1 cellular context compared by ENCODE assay signal in the genomic region with DNA sequence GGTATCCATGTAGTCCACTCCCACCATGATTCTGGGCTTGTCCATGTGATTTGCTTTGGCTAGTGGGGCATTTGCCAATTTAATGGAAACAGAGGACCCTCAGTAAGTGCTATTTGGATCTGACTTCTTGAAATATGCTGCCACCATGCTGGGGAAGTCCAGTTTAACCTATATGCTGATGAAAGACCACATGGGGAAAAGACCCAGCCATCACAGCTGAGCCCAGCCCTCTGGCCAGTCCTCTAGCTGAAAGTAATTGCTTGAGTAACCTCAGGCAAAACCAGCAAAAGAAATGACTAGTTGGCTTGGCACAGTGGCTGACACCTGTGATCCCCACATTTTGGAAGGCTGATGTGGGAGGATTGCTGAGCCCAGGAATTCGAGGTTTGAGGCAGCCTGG.
TF ChIP-seq lines count a peak whose summit lies in the region.

No MANE protein-coding gene starts in this region.

TF ChIP-seq in GM12878, 131 proteins besides CTCF, POLR2A, EP300 and RAD21:
- TF ChIP-seq, protein P1, sequence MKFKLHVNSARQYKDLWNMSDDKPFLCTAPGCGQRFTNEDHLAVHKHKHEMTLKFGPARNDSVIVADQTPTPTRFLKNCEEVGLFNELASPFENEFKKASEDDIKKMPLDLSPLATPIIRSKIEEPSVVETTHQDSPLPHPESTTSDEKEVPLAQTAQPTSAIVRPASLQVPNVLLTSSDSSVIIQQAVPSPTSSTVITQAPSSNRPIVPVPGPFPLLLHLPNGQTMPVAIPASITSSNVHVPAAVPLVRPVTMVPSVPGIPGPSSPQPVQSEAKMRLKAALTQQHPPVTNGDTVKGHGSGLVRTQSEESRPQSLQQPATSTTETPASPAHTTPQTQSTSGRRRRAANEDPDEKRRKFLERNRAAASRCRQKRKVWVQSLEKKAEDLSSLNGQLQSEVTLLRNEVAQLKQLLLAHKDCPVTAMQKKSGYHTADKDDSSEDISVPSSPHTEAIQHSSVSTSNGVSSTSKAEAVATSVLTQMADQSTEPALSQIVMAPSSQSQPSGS (IDR thresholded peaks at IDR 0.05; ENCODE audit: low read length) = no peak
- TF ChIP-seq POU2F2 (IDR thresholded peaks at IDR 0.05; ENCODE audit: borderline replicate concordance, low read depth, low read length) (peak; percentile 60; the same call in 1 of the 3 replicates), RUNX3 (IDR thresholded peaks at IDR 0.05; ENCODE audit: low read length) (peak; percentile 41; the same call in 1 of the 2 replicates)
